Comparison of ENCODE assay signal across 8 cellular contexts in the genomic region with DNA sequence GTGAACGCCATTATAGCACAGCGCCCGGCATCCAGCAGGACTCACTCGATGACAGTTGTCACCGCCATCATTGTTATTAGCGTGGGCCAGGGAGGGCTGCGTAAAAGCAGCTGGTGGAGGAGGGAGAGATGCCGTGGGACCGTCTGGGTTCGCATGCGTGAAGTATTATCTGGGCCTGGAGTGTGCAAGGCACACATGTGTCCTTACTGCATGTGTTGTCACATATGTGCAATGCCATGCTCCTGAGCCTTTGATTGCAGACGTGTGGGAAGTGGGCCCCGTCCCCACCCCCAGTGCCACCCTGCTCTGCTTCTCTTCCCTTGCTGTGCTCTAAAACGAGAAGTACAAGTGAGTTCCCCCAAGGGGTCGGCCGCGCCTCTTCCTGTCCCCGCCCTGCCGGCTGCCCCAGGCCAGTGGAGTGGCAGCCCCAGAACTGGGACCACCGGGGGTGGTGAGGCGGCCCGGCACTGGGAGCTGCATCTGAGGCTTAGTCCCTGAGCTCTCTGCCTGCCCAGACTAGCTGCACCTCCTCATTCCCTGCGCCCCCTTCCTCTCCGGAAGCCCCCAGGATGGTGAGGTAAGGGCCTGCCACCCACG. TPM values are rescaled to one million over a fixed set of nuclear protein-coding genes. Genes with fewer than 3 reads are reported as not detected.
DNase-seq lines count a peak whose midpoint lies in the region; ATAC-seq and TF ChIP-seq lines count a peak whose summit lies in the region.

Gene PTPN6, plus strand, starts transcription at position 413 of the 597 bp plus-strand sequence. Its CDS starts 157 bp downstream, at position 570.

- intact Hi-C loops in dendritic cell treated with granulocyte-macrophage colony-stimulating factor and Interleukin-4, amounts not matched to agents 40 ng/mL and 50 ng/mL, for 4 days (cut with micrococcal nuclease), result loop anchor here (1.0 kb wide), 1 partner anchor 10 kb away; no protein-coding TSS in a partner anchor
- intact Hi-C loops in natural killer cell (cut with micrococcal nuclease), result loop anchor here (5.0 kb wide), 1 partner anchor 66 kb away; the partner anchor contains the start of gene LPCAT3

- H3K4me3 Mint-ChIP-seq in T-helper 17 cell (peak within 1 kb of the TSS; percentile 99), natural killer cell (peak within 1 kb of the TSS; percentile 91), nephron progenitor cell (no peak within 1 kb of the TSS)
- H3K4me3 Mint-ChIP-seq in dendritic cell treated with granulocyte-macrophage colony-stimulating factor and Interleukin-4, amounts not matched to agents 40 ng/mL and 50 ng/mL, for 4 days, result peak within 1 kb of the TSS; percentile 95

- H3K27me3 Mint-ChIP-seq in T-helper 17 cell (no peaks in the 10 kb centered on the region), natural killer cell (ENCODE audit: low read depth in 2 of 2) (no peaks in the 10 kb centered on the region), nephron progenitor cell (ENCODE audit: low read depth, poor library complexity) (no peaks in the 10 kb centered on the region)
- H3K27me3 Mint-ChIP-seq in dendritic cell treated with granulocyte-macrophage colony-stimulating factor and Interleukin-4, amounts not matched to agents 40 ng/mL and 50 ng/mL, for 4 days, result no peaks in the 10 kb centered on the region

- H3K4me1 Mint-ChIP-seq in T-helper 17 cell, result peaks cover 79% of the 10 kb centered on the region
- H3K4me1 Mint-ChIP-seq in dendritic cell treated with granulocyte-macrophage colony-stimulating factor and Interleukin-4, amounts not matched to agents 40 ng/mL and 50 ng/mL, for 4 days (ENCODE audit: low read depth), result peaks cover 84% of the 10 kb centered on the region
- peaks cover 83 to 99% of the 10 kb centered on the region in 2 donors for H3K4me1 Mint-ChIP-seq in natural killer cell
- peaks cover 46% of the 10 kb centered on the region for H3K4me1 Mint-ChIP-seq in nephron progenitor cell

- TF ChIP-seq CTCF in GM20000 (IDR thresholded peaks at IDR 0.05; ENCODE audit: extremely low read depth, missing control alignments) (no peak), natural killer cell (IDR thresholded peaks at IDR 0.05) (no peak), nephron progenitor cell (IDR thresholded peaks at IDR 0.05) (no peak)

- H3K27ac Mint-ChIP-seq in T-helper 17 cell (peak within 1 kb of the TSS; percentile 98), natural killer cell (peak within 1 kb of the TSS; percentile 98 to 99), nephron progenitor cell (no peak within 1 kb of the TSS)
- peak within 1 kb of the TSS; percentile 93 for H3K27ac Mint-ChIP-seq in dendritic cell treated with granulocyte-macrophage colony-stimulating factor and Interleukin-4, amounts not matched to agents 40 ng/mL and 50 ng/mL, for 4 days

- ATAC-seq in T-helper 17 cell, result peak; percentile 28
- peak; percentile 10 to 65 (median 30) for ATAC-seq in natural killer cell
- ATAC-seq in HG03039 (IDR thresholded peaks at IDR 0.05; ENCODE audit: unreplicated experiment), result no peak
- no peak for ATAC-seq in HG02884 (IDR thresholded peaks at IDR 0.05; ENCODE audit: unreplicated experiment)

- DNase-seq in GM20000 (ENCODE audit: low spot score) (peak; percentile 54), T-helper 17 cell (no peak), natural killer cell (no peak), nephron progenitor cell (no peak), COR-L47 (lab: John Stamatoyannopoulos, UW) (no peak)

- H3K36me3 Mint-ChIP-seq in T-helper 17 cell (ENCODE audit: low read depth), result peaks cover 7% of the 10 kb centered on the region
- H3K36me3 Mint-ChIP-seq in dendritic cell treated with granulocyte-macrophage colony-stimulating factor and Interleukin-4, amounts not matched to agents 40 ng/mL and 50 ng/mL, for 4 days (ENCODE audit: low read depth), result peaks cover 48% of the 10 kb centered on the region
- H3K36me3 Mint-ChIP-seq in natural killer cell, result no peaks in the 10 kb centered on the region
- H3K36me3 Mint-ChIP-seq in nephron progenitor cell (ENCODE audit: low read depth), result no peaks in the 10 kb centered on the region

- H3K9me3 ChIP-seq in T-helper 17 cell (ENCODE audit: control insufficient read depth, low read length, poor library complexity, severe bottlenecking), result no peaks in the 10 kb centered on the region

- H3K9me3 Mint-ChIP-seq in dendritic cell treated with granulocyte-macrophage colony-stimulating factor and Interleukin-4, amounts not matched to agents 40 ng/mL and 50 ng/mL, for 4 days, result no peaks in the 10 kb centered on the region
- H3K9me3 Mint-ChIP-seq in natural killer cell (no peaks in the 10 kb centered on the region), nephron progenitor cell (no peaks in the 10 kb centered on the region)

RNA-seq across cellular contexts. Expression of gene PTPN6, which starts in this region (rescaled TPM):
- 100 to 1,000 TPM; 115 to 177 TPM for total RNA-seq in T-helper 17 cell
- total RNA-seq in natural killer cell, result 100 to 1,000 TPM; 279 to 357 (median 312) TPM

Comparison
In these comparisons a context has a peak if more than half of its experiments do, and no peak if none do; other contexts are left out.
1. ATAC-seq: peak in T-helper 17 cell (single experiment) and natural killer cell (3 of 3); none in HG03039 (single experiment) and HG02884 (single experiment).